Comparison of ENCODE assay signal across 1 cellular context in the genomic region with DNA sequence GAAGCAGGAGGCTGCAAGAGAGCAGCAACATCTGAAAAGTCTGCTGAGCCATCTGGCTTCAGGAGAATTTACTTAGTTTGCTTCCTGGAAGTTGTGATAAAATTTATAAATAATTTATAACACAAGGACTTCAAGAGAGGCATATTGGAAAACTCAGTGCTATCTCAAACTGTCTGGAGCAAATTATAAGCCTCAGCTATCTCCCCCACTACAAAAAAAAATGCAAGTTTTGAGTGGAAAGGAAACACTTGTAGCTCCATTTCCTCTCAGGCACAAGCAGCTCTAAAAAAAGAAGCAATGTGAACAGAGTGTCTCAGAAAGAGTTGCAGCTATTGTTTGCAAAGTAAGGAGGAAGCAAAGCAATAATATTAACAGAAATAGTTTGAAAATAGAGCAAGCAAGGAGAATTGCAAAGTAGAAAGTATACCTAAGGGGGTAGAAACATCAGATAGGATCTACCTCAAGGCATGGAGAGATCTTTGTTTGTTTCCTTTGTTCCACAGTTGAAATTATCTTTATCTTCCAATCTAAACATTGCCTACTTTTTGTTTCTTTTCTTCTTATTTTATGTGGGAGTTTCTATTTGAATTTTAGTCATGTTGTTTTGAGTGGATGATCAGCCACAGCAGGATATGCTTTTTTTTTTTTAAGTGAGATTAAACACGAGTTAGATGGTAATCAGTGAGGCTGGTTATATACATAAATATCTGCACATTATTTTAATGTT.
TF ChIP-seq lines count a peak whose summit lies in the region.

No MANE protein-coding gene starts in this region.

TF ChIP-seq in GM23338, 12 proteins besides CTCF, POLR2A, EP300 and RAD21 (continued from another document):
- TF ChIP-seq, protein P1, sequence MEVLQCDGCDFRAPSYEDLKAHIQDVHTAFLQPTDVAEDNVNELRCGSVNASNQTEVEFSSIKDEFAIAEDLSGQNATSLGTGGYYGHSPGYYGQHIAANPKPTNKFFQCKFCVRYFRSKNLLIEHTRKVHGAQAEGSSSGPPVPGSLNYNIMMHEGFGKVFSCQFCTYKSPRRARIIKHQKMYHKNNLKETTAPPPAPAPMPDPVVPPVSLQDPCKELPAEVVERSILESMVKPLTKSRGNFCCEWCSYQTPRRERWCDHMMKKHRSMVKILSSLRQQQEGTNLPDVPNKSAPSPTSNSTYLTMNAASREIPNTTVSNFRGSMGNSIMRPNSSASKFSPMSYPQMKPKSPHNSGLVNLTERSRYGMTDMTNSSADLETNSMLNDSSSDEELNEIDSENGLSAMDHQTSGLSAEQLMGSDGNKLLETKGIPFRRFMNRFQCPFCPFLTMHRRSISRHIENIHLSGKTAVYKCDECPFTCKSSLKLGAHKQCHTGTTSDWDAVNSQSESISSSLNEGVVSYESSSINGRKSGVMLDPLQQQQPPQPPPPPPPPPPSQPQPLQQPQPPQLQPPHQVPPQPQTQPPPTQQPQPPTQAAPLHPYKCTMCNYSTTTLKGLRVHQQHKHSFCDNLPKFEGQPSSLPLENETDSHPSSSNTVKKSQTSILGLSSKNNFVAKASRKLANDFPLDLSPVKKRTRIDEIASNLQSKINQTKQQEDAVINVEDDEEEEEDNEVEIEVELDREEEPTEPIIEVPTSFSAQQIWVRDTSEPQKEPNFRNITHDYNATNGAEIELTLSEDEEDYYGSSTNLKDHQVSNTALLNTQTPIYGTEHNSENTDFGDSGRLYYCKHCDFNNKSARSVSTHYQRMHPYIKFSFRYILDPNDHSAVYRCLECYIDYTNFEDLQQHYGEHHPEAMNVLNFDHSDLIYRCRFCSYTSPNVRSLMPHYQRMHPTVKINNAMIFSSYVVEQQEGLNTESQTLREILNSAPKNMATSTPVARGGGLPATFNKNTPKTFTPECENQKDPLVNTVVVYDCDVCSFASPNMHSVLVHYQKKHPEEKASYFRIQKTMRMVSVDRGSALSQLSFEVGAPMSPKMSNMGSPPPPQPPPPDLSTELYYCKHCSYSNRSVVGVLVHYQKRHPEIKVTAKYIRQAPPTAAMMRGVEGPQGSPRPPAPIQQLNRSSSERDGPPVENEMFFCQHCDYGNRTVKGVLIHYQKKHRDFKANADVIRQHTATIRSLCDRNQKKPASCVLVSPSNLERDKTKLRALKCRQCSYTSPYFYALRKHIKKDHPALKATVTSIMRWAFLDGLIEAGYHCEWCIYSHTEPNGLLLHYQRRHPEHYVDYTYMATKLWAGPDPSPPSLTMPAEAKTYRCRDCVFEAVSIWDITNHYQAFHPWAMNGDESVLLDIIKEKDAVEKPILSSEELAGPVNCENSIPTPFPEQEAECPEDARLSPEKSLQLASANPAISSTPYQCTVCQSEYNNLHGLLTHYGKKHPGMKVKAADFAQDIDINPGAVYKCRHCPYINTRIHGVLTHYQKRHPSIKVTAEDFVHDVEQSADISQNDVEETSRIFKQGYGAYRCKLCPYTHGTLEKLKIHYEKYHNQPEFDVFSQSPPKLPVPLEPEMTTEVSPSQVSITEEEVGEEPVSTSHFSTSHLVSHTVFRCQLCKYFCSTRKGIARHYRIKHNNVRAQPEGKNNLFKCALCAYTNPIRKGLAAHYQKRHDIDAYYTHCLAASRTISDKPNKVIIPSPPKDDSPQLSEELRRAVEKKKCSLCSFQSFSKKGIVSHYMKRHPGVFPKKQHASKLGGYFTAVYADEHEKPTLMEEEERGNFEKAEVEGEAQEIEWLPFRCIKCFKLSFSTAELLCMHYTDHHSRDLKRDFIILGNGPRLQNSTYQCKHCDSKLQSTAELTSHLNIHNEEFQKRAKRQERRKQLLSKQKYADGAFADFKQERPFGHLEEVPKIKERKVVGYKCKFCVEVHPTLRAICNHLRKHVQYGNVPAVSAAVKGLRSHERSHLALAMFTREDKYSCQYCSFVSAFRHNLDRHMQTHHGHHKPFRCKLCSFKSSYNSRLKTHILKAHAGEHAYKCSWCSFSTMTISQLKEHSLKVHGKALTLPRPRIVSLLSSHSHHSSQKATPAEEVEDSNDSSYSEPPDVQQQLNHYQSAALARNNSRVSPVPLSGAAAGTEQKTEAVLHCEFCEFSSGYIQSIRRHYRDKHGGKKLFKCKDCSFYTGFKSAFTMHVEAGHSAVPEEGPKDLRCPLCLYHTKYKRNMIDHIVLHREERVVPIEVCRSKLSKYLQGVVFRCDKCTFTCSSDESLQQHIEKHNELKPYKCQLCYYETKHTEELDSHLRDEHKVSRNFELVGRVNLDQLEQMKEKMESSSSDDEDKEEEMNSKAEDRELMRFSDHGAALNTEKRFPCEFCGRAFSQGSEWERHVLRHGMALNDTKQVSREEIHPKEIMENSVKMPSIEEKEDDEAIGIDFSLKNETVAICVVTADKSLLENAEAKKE (CRISPR knock-in tag; IDR thresholded peaks at IDR 0.05): no peak
- TF ChIP-seq ZNF114 (CRISPR knock-in tag; IDR thresholded peaks at IDR 0.05): no peak
- TF ChIP-seq, protein P2, sequence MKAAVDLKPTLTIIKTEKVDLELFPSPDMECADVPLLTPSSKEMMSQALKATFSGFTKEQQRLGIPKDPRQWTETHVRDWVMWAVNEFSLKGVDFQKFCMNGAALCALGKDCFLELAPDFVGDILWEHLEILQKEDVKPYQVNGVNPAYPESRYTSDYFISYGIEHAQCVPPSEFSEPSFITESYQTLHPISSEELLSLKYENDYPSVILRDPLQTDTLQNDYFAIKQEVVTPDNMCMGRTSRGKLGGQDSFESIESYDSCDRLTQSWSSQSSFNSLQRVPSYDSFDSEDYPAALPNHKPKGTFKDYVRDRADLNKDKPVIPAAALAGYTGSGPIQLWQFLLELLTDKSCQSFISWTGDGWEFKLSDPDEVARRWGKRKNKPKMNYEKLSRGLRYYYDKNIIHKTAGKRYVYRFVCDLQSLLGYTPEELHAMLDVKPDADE (IDR thresholded peaks at IDR 0.05): no peak
- TF ChIP-seq CREB1 (CRISPR knock-in tag; IDR thresholded peaks at IDR 0.05; ENCODE audit: low read depth): no peak
- TF ChIP-seq POLR2AphosphoS5 (IDR thresholded peaks at IDR 0.05; ENCODE audit: low read depth): no peak
